Comparison of ENCODE assay signal across 31 cellular contexts in genomic region chr6:165872311-165872710, GRCh38.
"Had no signal": no experiment of that assay in that cellular context is flagged by ENCODE, and none has a peak within 500 bp of the region (broad histone marks: within the 10 kb centered on the region; RNA-seq: fewer than 3 reads in every experiment).

No MANE protein-coding gene starts in this region.

- H3K36me3 ChIP-seq: ascending aorta, cardiac muscle cell, Peyer's patch, WERI-Rb-1 had no signal

- H3K36me3 Mint-ChIP-seq: activated naive CD8-positive, alpha-beta T cell treated with anti-CD3 and anti-CD28 coated beads, Interleukin-2, amount 10 ng/mL, durations not matched to agents 7 days and 5 days had no signal

- H3K4me3 Mint-ChIP-seq: activated CD8-positive, alpha-beta T cell treated with anti-CD3 and anti-CD28 coated beads for 36 hours; activated naive CD4-positive, alpha-beta T cell treated with anti-CD3 and anti-CD28 coated beads, Interleukin-2, amount 50 U/mL, for 24 hours; activated naive CD8-positive, alpha-beta T cell treated with anti-CD3 and anti-CD28 coated beads, Interleukin-2, amount 10 ng/mL, durations not matched to agents 7 days and 5 days; activated T-cell treated with anti-CD3 and anti-CD28 coated beads, Interleukin-2, amount 50 U/mL, for 72 hours; activated T-helper 17 cell treated with anti-CD3 and anti-CD28 coated beads, Interleukin-2, amount 50 U/mL, for 72 hours had no signal

- H3K9me3 Mint-ChIP-seq: activated naive CD8-positive, alpha-beta T cell treated with anti-CD3 and anti-CD28 coated beads, Interleukin-2, amount 10 ng/mL, durations not matched to agents 7 days and 5 days; activated T-helper 17 cell treated with anti-CD3 and anti-CD28 coated beads, Interleukin-2, amount 50 U/mL, for 72 hours had no signal

- H3K9me3 ChIP-seq: Peyer's patch had no signal

- H3K4me1 ChIP-seq: ascending aorta, Peyer's patch had no signal

- ATAC-seq: activated CD8-positive, alpha-beta T cell treated with anti-CD3 and anti-CD28 coated beads for 36 hours; activated T-cell treated with anti-CD3 and anti-CD28 coated beads, Interleukin-2, amount 50 U/mL, for 72 hours; activated T-helper 17 cell treated with anti-CD3 and anti-CD28 coated beads, Interleukin-2, amount 50 U/mL, for 72 hours; PC-3 had no signal

- DNase-seq: activated CD4-positive, alpha-beta T cell treated with anti-CD3 and anti-CD28 coated beads for 1 hour; activated CD4-positive, alpha-beta T cell treated with anti-CD3 and anti-CD28 coated beads for 48 hours; activated CD4-positive, CD25-positive, alpha-beta regulatory T cell; activated CD8-positive, alpha-beta T cell treated with anti-CD3 and anti-CD28 coated beads for 36 hours; activated gamma-delta T cell; activated naive CD4-positive, alpha-beta T cell treated with Interleukin-2 at 50 U/mL for 16 hours; activated naive CD8-positive, alpha-beta T cell treated with anti-CD3 and anti-CD28 coated beads, Interleukin-2, amount 10 ng/mL, durations not matched to agents 7 days and 5 days; activated T-cell treated with anti-CD3 and anti-CD28 coated beads, Interleukin-2, amount 50 U/mL, for 1 hour; activated T-cell treated with anti-CD3 and anti-CD28 coated beads, Interleukin-2, amount 50 U/mL, for 72 hours; Karpas-422; KBM-7; NCI-H1105; NCI-H1436; NCI-H1694; NCI-H2029; NCI-H2171; NCI-H510A; NCI-H526; NCI-H748 treated with DMSO at 0.1 percent for 48 hours; NK-92 treated with Interleukin-12 subunit alpha and Interleukin-12 subunit beta, amount 100 ng/mL, for 24 hours; PC-3; Peyer's patch; Right ventricle myocardium superior; T1000; WERI-Rb-1 had no signal

- H3K27me3 ChIP-seq: ascending aorta, Peyer's patch had no signal

- H3K4me3 ChIP-seq: ascending aorta, cardiac muscle cell, Peyer's patch, SK-N-MC had no signal

- H3K4me1 Mint-ChIP-seq: activated naive CD4-positive, alpha-beta T cell treated with anti-CD3 and anti-CD28 coated beads, Interleukin-2, amount 50 U/mL, for 24 hours; activated naive CD8-positive, alpha-beta T cell treated with anti-CD3 and anti-CD28 coated beads, Interleukin-2, amount 10 ng/mL, durations not matched to agents 7 days and 5 days; activated T-helper 17 cell treated with anti-CD3 and anti-CD28 coated beads, Interleukin-2, amount 50 U/mL, for 72 hours had no signal

- H3K27ac ChIP-seq: ascending aorta, cardiac muscle cell, Peyer's patch, RWPE1, SK-N-MC, WERI-Rb-1 had no signal

- H3K27ac Mint-ChIP-seq: activated CD8-positive, alpha-beta T cell treated with anti-CD3 and anti-CD28 coated beads for 36 hours; activated naive CD4-positive, alpha-beta T cell treated with anti-CD3 and anti-CD28 coated beads, Interleukin-2, amount 50 U/mL, for 24 hours; activated naive CD8-positive, alpha-beta T cell treated with anti-CD3 and anti-CD28 coated beads, Interleukin-2, amount 10 ng/mL, durations not matched to agents 7 days and 5 days; activated T-cell treated with anti-CD3 and anti-CD28 coated beads, Interleukin-2, amount 50 U/mL, for 72 hours; activated T-helper 17 cell treated with anti-CD3 and anti-CD28 coated beads, Interleukin-2, amount 50 U/mL, for 72 hours had no signal
